Comparison of ENCODE assay signal across 14 cellular contexts in the genomic region with DNA sequence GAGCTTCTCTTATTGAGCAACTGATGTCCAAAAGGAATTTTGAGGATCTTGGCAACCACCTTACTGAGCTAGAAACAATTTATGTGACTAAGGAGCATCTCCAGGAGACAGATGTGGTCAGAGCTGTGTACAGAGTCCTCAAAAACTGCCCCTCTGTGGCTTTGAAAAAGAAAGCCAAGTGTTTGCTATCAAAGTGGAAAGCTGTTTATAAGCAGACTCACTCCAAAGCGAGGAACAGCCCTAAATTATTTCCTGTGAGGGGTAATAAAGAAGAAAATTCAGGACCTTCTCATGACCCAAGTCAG. TPM values are rescaled to one million over a fixed set of nuclear protein-coding genes. Genes with fewer than 3 reads are reported as not detected.
DNase-seq lines count a peak whose midpoint lies in the region; ATAC-seq and TF ChIP-seq lines count a peak whose summit lies in the region.
"Had no signal": no experiment of that assay in that cellular context is flagged by ENCODE, and none has a peak within 500 bp of the region (broad histone marks: within the 10 kb centered on the region; RNA-seq: fewer than 3 reads in every experiment).

No MANE protein-coding gene starts in this region.

- H2BK5ac ChIP-seq in mesenchymal stem cell (ENCODE audit: low read depth, low read length, poor library complexity, severe bottlenecking): no peak overlapping the region

- peak overlapping the region; percentile 79 for H3K9ac ChIP-seq in adipocyte (ENCODE audit: low read length)
- H3K9ac ChIP-seq in mesenchymal stem cell (ENCODE audit: low read length): peak overlapping the region; percentile 88
- H3K9ac ChIP-seq in endodermal cell (ENCODE audit: extremely low read depth, low read length, poor library complexity, severe bottlenecking): no peak overlapping the region
- H3K9ac ChIP-seq: BLaER1 had no signal

- peaks cover 47% of the 10 kb centered on the region for H3K4me1 ChIP-seq in adipocyte (ENCODE audit: control insufficient read depth, insufficient read depth, low read length)
- H3K4me1 ChIP-seq in mesenchymal stem cell (ENCODE audit: control insufficient read depth, insufficient read depth, low read depth, low read length): peaks cover 1% of the 10 kb centered on the region
- H3K4me1 ChIP-seq in uterus: no peaks in the 10 kb centered on the region
- H3K4me1 ChIP-seq in endodermal cell (ENCODE audit: control insufficient read depth, insufficient read depth, low read length): no peaks in the 10 kb centered on the region
- H3K4me1 ChIP-seq: BLaER1, psoas muscle had no signal

- peaks cover 22% of the 10 kb centered on the region for H3K36me3 Mint-ChIP-seq in endodermal cell (ENCODE audit: low read depth)

- H3K9me3 Mint-ChIP-seq in endodermal cell: peaks cover 68% of the 10 kb centered on the region

- intact Hi-C loops in left ventricle myocardium superior (cut with micrococcal nuclease) (no loop called here), Right ventricle myocardium superior (cut with DNase I) (no loop called here), uterus (cut with DNase I; ENCODE audit: low total_unique reads) (no loop called here)

- H3K14ac ChIP-seq in mesenchymal stem cell (ENCODE audit: low read length in 2 of 2): no peak overlapping the region

- H3K36me3 ChIP-seq in adipocyte (ENCODE audit: control insufficient read depth, insufficient read depth, low read length, severe bottlenecking) (peaks cover 7% of the 10 kb centered on the region), mesenchymal stem cell (ENCODE audit: control insufficient read depth in 1 of 2, insufficient read depth in 2 of 2, low read depth in 1 of 2, low read length in 2 of 2) (peaks cover 0 to 7% of the 10 kb centered on the region in 2 experiments), uterus (no peaks in the 10 kb centered on the region), endodermal cell (ENCODE audit: control insufficient read depth, insufficient read depth, low read length) (no peaks in the 10 kb centered on the region)

- H3K4me1 Mint-ChIP-seq in endodermal cell: no peaks in the 10 kb centered on the region

- H3K27me3 ChIP-seq in adipocyte (replicated peaks; ENCODE audit: control insufficient read depth, insufficient read depth, low read length) (peaks cover 4% of the 10 kb centered on the region), mesenchymal stem cell (ENCODE audit: control insufficient read depth in 1 of 2, insufficient read depth in 1 of 2, low read length in 2 of 2) (peaks cover 0 to 3% of the 10 kb centered on the region in 2 experiments), uterus (no peaks in the 10 kb centered on the region), endodermal cell (ENCODE audit: control insufficient read depth, insufficient read depth, low read length, poor library complexity, severe bottlenecking) (no peaks in the 10 kb centered on the region)

- no peak overlapping the region for H3K27ac Mint-ChIP-seq in endodermal cell

- no peak overlapping the region for H3K23ac ChIP-seq in mesenchymal stem cell (ENCODE audit: low read length in 2 of 2)

- H3K9me3 ChIP-seq in adipocyte (ENCODE audit: control insufficient read depth, low read length) (no peaks in the 10 kb centered on the region), mesenchymal stem cell (ENCODE audit: control insufficient read depth, low read length) (no peaks in the 10 kb centered on the region), uterus (no peaks in the 10 kb centered on the region), endodermal cell (ENCODE audit: control insufficient read depth, low read length) (no peaks in the 10 kb centered on the region)
- H3K9me3 ChIP-seq: BLaER1, psoas muscle had no signal

- TF ChIP-seq POLR2A in uterus (IDR thresholded peaks at IDR 0.05): no peak

- no CpG with 5 or more reads among the region's 1 CpG for WGBS in mesenchymal stem cell
- 100% methylated on average over 1 of the region's 1 CpG; no CpG with 5 or more reads in 1 of the 2 experiments for WGBS in endodermal cell (ENCODE audit: insufficient coverage in 1 of 2, insufficient read length in 1 of 2), 2 experiments

- no peaks in the 10 kb centered on the region for H3K27me3 Mint-ChIP-seq in endodermal cell (ENCODE audit: insufficient read depth)

- no peak overlapping the region for H2AK5ac ChIP-seq in mesenchymal stem cell (ENCODE audit: low read length, severe bottlenecking)

- H3K27ac ChIP-seq in mesenchymal stem cell (ENCODE audit: low read length, poor library complexity, severe bottlenecking) (no peak overlapping the region), uterus (peak overlapping the region; percentile 77 to 83), endodermal cell (ENCODE audit: low read depth, low read length) (no peak overlapping the region)
- H3K27ac ChIP-seq: BLaER1, psoas muscle had no signal

- no peak overlapping the region for H2BK12ac ChIP-seq in mesenchymal stem cell (ENCODE audit: low read length in 2 of 2)

- H3K18ac ChIP-seq in mesenchymal stem cell (ENCODE audit: low read depth in 1 of 2, low read length in 2 of 2): no peak overlapping the region

- ATAC-seq in left ventricle myocardium superior (peak; percentile 22), Right ventricle myocardium superior (ENCODE audit: poor library complexity) (no peak)
- ATAC-seq: left colon had no signal

- H3K4me3 Mint-ChIP-seq in endodermal cell: no peak overlapping the region

- DNase-seq in left ventricle myocardium superior (no peak), Right ventricle myocardium superior (no peak), adipocyte (ENCODE audit: low read depth) (peak; percentile 55), mesenchymal stem cell (peak; percentile 95), uterus (peak in 1 of 2 donors; percentile 74), NCI-H2107 (lab: John Stamatoyannopoulos, UW) (no peak), endodermal cell (no peak), KG1 (lab: John Stamatoyannopoulos, UW) (no peak)
- DNase-seq: left colon; NCI-H1417; NK-92 treated with Interleukin-12 subunit alpha and Interleukin-12 subunit beta, amount 100 ng/mL, for 24 hours; psoas muscle; T-helper 2 cell had no signal

- no peak overlapping the region for H2AFZ ChIP-seq in mesenchymal stem cell (ENCODE audit: low read depth, low read length)

- no peak overlapping the region for H4K91ac ChIP-seq in mesenchymal stem cell (ENCODE audit: low read length)

- TF ChIP-seq CTCF in uterus (IDR thresholded peaks at IDR 0.05) (no peak), endodermal cell (conservative IDR thresholded peaks at IDR 0.05) (no peak)

- no peak overlapping the region for H2BK15ac ChIP-seq in mesenchymal stem cell (ENCODE audit: low read depth, poor library complexity, severe bottlenecking)

- H4K8ac ChIP-seq in mesenchymal stem cell (ENCODE audit: low read length): no peak overlapping the region

- no peak overlapping the region for H3K4me2 ChIP-seq in mesenchymal stem cell (ENCODE audit: low read length, poor library complexity, severe bottlenecking)
- H3K4me2 ChIP-seq: BLaER1 had no signal

- H3K4me3 ChIP-seq in adipocyte (ENCODE audit: low read length): peak overlapping the region; percentile 80
- H3K4me3 ChIP-seq in mesenchymal stem cell (ENCODE audit: insufficient read depth in 1 of 2, low read depth in 1 of 2, low read length in 2 of 2): peak overlapping the region in 1 of 2 experiments; percentile 73
- H3K4me3 ChIP-seq in uterus: peak overlapping the region in 1 of 2 donors; percentile 8
- H3K4me3 ChIP-seq in endodermal cell (ENCODE audit: low read length): no peak overlapping the region
- H3K4me3 ChIP-seq: BLaER1, psoas muscle had no signal

- no peak overlapping the region for H3K4ac ChIP-seq in mesenchymal stem cell (ENCODE audit: low read depth in 1 of 2, low read length in 2 of 2)

- H3K79me1 ChIP-seq in mesenchymal stem cell (replicated peaks; ENCODE audit: low read length, poor library complexity, severe bottlenecking): no peaks in the 10 kb centered on the region

- H2BK120ac ChIP-seq in mesenchymal stem cell (ENCODE audit: low read depth, low read length): no peak overlapping the region

RNA-seq across cellular contexts. Expression of a gene that starts 9.5 kb away (rescaled TPM):
- total RNA-seq in left ventricle myocardium superior (5.9 TPM), Right ventricle myocardium superior (7.3 TPM), uterus (1 to 10 TPM; 1.5 to 9.2 (median 5.7) TPM), endodermal cell (1 to 10 TPM; 1.8 to 3.6 TPM)
- polyA plus RNA-seq in mesenchymal stem cell (2013, experiment 1 of 2): 0.86 TPM
- polyA plus RNA-seq in mesenchymal stem cell (2013, experiment 2 of 2): 0.79 TPM
- polyA plus RNA-seq in endodermal cell (2013, experiment 1 of 2): 2.6 TPM
- 4.0 TPM for polyA plus RNA-seq in endodermal cell (2013, experiment 2 of 2)

RNA-seq across cellular contexts. Expression of a gene that starts 26.4 kb away (rescaled TPM):
- total RNA-seq in left ventricle myocardium superior (25.1 TPM), Right ventricle myocardium superior (22.6 TPM), uterus (10 to 100 TPM; 27.2 to 40.2 (median 28.2) TPM), endodermal cell (10 to 100 TPM; 22.3 to 28.0 TPM)
- polyA plus RNA-seq in mesenchymal stem cell (2013, experiment 1 of 2): 23.9 TPM
- 25.8 TPM for polyA plus RNA-seq in mesenchymal stem cell (2013, experiment 2 of 2)
- 27.5 TPM for polyA plus RNA-seq in endodermal cell (2013, experiment 1 of 2)
- 24.1 TPM for polyA plus RNA-seq in endodermal cell (2013, experiment 2 of 2)

Comparison
In these comparisons a context has a peak if more than half of its experiments do, and no peak if none do; other contexts are left out.
1. DNase-seq: peak in adipocyte (single experiment) and mesenchymal stem cell (single experiment); none in left ventricle myocardium superior (single experiment), Right ventricle myocardium superior (single experiment), NCI-H2107 (single experiment), endodermal cell (single experiment) and KG1 (single experiment).
2. H3K27ac ChIP-seq: peak in uterus (2 of 2); none in mesenchymal stem cell (single experiment) and endodermal cell (single experiment).